16 cellular contexts compared by ENCODE assay signal in the genomic region with DNA sequence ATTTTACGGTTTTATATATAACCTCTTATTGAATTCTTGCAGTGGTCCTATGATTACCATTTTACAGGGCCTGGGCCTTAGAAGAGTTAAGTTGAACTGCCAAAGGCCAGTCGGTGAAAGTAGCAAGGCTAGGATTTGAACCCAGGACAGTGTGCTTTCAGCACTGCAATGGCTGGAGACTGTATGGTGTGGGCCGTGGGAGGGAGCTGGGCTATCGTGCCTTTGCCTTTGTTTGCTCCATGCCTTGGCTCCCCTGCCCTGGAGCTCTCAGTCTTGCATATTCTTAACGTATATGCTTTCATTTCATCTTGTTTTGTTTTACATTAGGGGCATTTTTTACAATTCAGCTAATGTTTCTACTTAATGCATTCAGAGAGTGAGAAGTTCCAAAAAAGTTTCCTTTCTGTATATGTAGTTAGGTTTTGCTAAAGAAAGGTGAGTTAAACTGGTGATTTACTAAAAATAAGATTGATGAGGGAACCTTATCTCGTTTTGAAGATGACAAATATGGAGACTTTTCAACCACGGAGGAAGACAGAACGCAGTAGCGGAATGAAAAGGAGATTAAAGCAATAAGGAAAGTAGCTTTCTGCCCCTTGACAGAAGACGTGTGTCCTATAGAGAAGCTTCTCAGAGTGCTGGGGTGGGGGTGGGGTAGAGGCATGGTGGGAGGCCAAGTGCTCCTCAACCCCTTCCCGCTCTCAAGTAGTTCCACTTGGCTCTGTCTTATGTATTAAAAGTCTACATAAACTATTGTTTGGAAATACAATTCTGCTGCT.
DNase-seq lines count a peak whose midpoint lies in the region; ATAC-seq and TF ChIP-seq lines count a peak whose summit lies in the region.
"Had no signal": no experiment of that assay in that cellular context is flagged by ENCODE, and none has a peak within 500 bp of the region (broad histone marks: within the 10 kb centered on the region; RNA-seq: fewer than 3 reads in every experiment).

No MANE protein-coding gene starts in this region.

- TF ChIP-seq CTCF in ascending aorta (IDR thresholded peaks at IDR 0.05), result no peak

- H3K36me3 Mint-ChIP-seq in activated CD4-positive, alpha-beta T cell treated with anti-CD3 and anti-CD28 coated beads, Interleukin-2, amount 10 ng/mL, durations not matched to agents 7 days and 5 days (ENCODE audit: low read depth), result peaks cover 55% of the 10 kb centered on the region
- H3K36me3 Mint-ChIP-seq in T-helper 2 cell treated with Interferon-gamma antibody and Interleukin-4, amounts not matched to agents 5 μg/mL and 100 μg/mL, for 36 hours (ENCODE audit: low read depth), result peaks cover 26% of the 10 kb centered on the region
- peaks cover 3 to 10% of the 10 kb centered on the region in 2 donors for H3K36me3 Mint-ChIP-seq in stimulated activated naive B cell treated with anti-CD40 and anti-IgM and Interleukin-4, amounts not matched to agents 10 μg/mL and 1 μg/mL and 100 μg/mL, for 72 hours

- POLR2A ChIA-PET in activated CD4-positive, alpha-beta T cell treated with anti-CD3 and anti-CD28 coated beads, Interleukin-2, amount 10 ng/mL, durations not matched to agents 7 days and 5 days (lab: Charles Lee), result interaction anchor here (0.6 to 1.3 kb wide), 3 partner anchors 79 to 139 kb away, joined by 3 to 7 read pairs (median 3); no protein-coding TSS in a partner anchor

- H3K4me3 ChIP-seq in ascending aorta, result peak overlapping the region in 1 of 2 donors; percentile 5
- H3K4me3 ChIP-seq: cardiac muscle cell, heart right ventricle had no signal

- H3K36me3 ChIP-seq in ascending aorta, result no peaks in the 10 kb centered on the region
- H3K36me3 ChIP-seq: cardiac muscle cell, heart right ventricle had no signal

- peaks cover 0 to 7% of the 10 kb centered on the region in 2 donors for H3K4me1 ChIP-seq in ascending aorta

- H3K4me3 Mint-ChIP-seq in activated CD4-positive, alpha-beta T cell treated with anti-CD3 and anti-CD28 coated beads, Interleukin-2, amount 10 ng/mL, durations not matched to agents 7 days and 5 days, result peak overlapping the region; percentile 43
- H3K4me3 Mint-ChIP-seq in T-helper 2 cell treated with Interferon-gamma antibody and Interleukin-4, amounts not matched to agents 5 μg/mL and 100 μg/mL, for 36 hours, result peak overlapping the region; percentile 62
- H3K4me3 Mint-ChIP-seq in stimulated activated naive B cell treated with anti-CD40 and anti-IgM and Interleukin-4, amounts not matched to agents 10 μg/mL and 1 μg/mL and 100 μg/mL, for 72 hours, result peak overlapping the region; percentile 2 to 33

- no peaks in the 10 kb centered on the region for H3K27me3 ChIP-seq in ascending aorta
- H3K27me3 ChIP-seq: cardiac muscle cell, heart right ventricle had no signal

- H3K4me1 Mint-ChIP-seq in activated CD4-positive, alpha-beta T cell treated with anti-CD3 and anti-CD28 coated beads, Interleukin-2, amount 10 ng/mL, durations not matched to agents 7 days and 5 days, result peaks cover 79% of the 10 kb centered on the region
- H3K4me1 Mint-ChIP-seq in T-helper 2 cell treated with Interferon-gamma antibody and Interleukin-4, amounts not matched to agents 5 μg/mL and 100 μg/mL, for 36 hours (ENCODE audit: low read depth), result peaks cover 62% of the 10 kb centered on the region
- H3K4me1 Mint-ChIP-seq in stimulated activated naive B cell treated with anti-CD40 and anti-IgM and Interleukin-4, amounts not matched to agents 10 μg/mL and 1 μg/mL and 100 μg/mL, for 72 hours, result peaks cover 29 to 61% of the 10 kb centered on the region in 2 donors

- no peaks in the 10 kb centered on the region for H3K9me3 ChIP-seq in ascending aorta

- no peak for DNase-seq in activated CD4-positive, alpha-beta T cell treated with anti-CD3 and anti-CD28 coated beads, Interleukin-2, amount 10 ng/mL, durations not matched to agents 7 days and 5 days
- DNase-seq in activated CD4-positive, alpha-beta T cell treated with anti-CD3 and anti-CD28 coated beads for 4 hours, result no peak
- DNase-seq in T-helper 2 cell treated with Interferon-gamma antibody and Interleukin-4, amounts not matched to agents 5 μg/mL and 100 μg/mL, for 36 hours (ENCODE audit: low spot score), result peak; percentile 49
- no peak for DNase-seq in ascending aorta (ENCODE audit: low spot score in 2 of 2)
- DNase-seq in stimulated activated naive B cell treated with anti-CD40 and anti-IgM and Interleukin-4, amounts not matched to agents 10 μg/mL and 1 μg/mL and 100 μg/mL, for 72 hours, result no peak
- DNase-seq in HPDE6-E6E7 (ENCODE audit: extremely low spot score), result no peak
- DNase-seq: DMS 273 treated with DMSO at 0.1 percent for 48 hours, GOT3, heart right ventricle, NCI-H1048, NCI-H226, PC-3 had no signal

- peak overlapping the region; percentile 92 for H3K27ac Mint-ChIP-seq in activated CD4-positive, alpha-beta T cell treated with anti-CD3 and anti-CD28 coated beads, Interleukin-2, amount 10 ng/mL, durations not matched to agents 7 days and 5 days
- peak overlapping the region; percentile 91 for H3K27ac Mint-ChIP-seq in T-helper 2 cell treated with Interferon-gamma antibody and Interleukin-4, amounts not matched to agents 5 μg/mL and 100 μg/mL, for 36 hours
- peak overlapping the region; percentile 53 for H3K27ac Mint-ChIP-seq in stimulated activated naive B cell treated with anti-CD40 and anti-IgM and Interleukin-4, amounts not matched to agents 10 μg/mL and 1 μg/mL and 100 μg/mL, for 72 hours

- H3K27me3 Mint-ChIP-seq in activated CD4-positive, alpha-beta T cell treated with anti-CD3 and anti-CD28 coated beads, Interleukin-2, amount 10 ng/mL, durations not matched to agents 7 days and 5 days, result no peaks in the 10 kb centered on the region
- H3K27me3 Mint-ChIP-seq in T-helper 2 cell treated with Interferon-gamma antibody and Interleukin-4, amounts not matched to agents 5 μg/mL and 100 μg/mL, for 36 hours (ENCODE audit: low read depth), result no peaks in the 10 kb centered on the region
- no peaks in the 10 kb centered on the region for H3K27me3 Mint-ChIP-seq in stimulated activated naive B cell treated with anti-CD40 and anti-IgM and Interleukin-4, amounts not matched to agents 10 μg/mL and 1 μg/mL and 100 μg/mL, for 72 hours

- CTCF ChIA-PET in activated CD4-positive, alpha-beta T cell treated with anti-CD3 and anti-CD28 coated beads, Interleukin-2, amount 10 ng/mL, durations not matched to agents 7 days and 5 days (lab: Charles Lee), result interaction anchor here (0.6 to 1.1 kb wide), 3 partner anchors 9 to 97 kb away, joined by 3 read pairs; no protein-coding TSS in a partner anchor

- H3K9me3 Mint-ChIP-seq in activated CD4-positive, alpha-beta T cell treated with anti-CD3 and anti-CD28 coated beads, Interleukin-2, amount 10 ng/mL, durations not matched to agents 7 days and 5 days, result peaks cover 25% of the 10 kb centered on the region
- peaks cover 2% of the 10 kb centered on the region for H3K9me3 Mint-ChIP-seq in T-helper 2 cell treated with Interferon-gamma antibody and Interleukin-4, amounts not matched to agents 5 μg/mL and 100 μg/mL, for 36 hours
- peaks cover 4 to 6% of the 10 kb centered on the region in 2 donors for H3K9me3 Mint-ChIP-seq in stimulated activated naive B cell treated with anti-CD40 and anti-IgM and Interleukin-4, amounts not matched to agents 10 μg/mL and 1 μg/mL and 100 μg/mL, for 72 hours

- intact Hi-C loops in ascending aorta (cut with DNase I), result loop anchor here (5.0 kb wide), 3 partner anchors 46 to 149 kb away; no protein-coding TSS in a partner anchor

- peak overlapping the region; percentile 17 to 76 for H3K27ac ChIP-seq in ascending aorta
- H3K27ac ChIP-seq: cardiac muscle cell had no signal

- no peak for ATAC-seq in stimulated activated naive B cell treated with anti-CD40 and anti-IgM and Interleukin-4, amounts not matched to agents 10 μg/mL and 1 μg/mL and 100 μg/mL, for 72 hours (replicated peaks)
- ATAC-seq in HG03280 (IDR thresholded peaks at IDR 0.05; ENCODE audit: unreplicated experiment) (no peak), GM18519 (IDR thresholded peaks at IDR 0.05; ENCODE audit: low FRiP score, unreplicated experiment) (no peak)
- ATAC-seq: left lobe of liver, PC-3 had no signal
